Comparison of ENCODE assay signal across 1 cellular context in genomic region chr5:96336351-96336985, GRCh38.
TF ChIP-seq lines count a peak whose summit lies in the region.

No MANE protein-coding gene starts in this region.

TF ChIP-seq in HepG2, 621 proteins besides CTCF, POLR2A, EP300 and RAD21 (continued from another document):
- 0 out of 2 replicates have a peak, but pooled peaks have one; percentile 21 for TF ChIP-seq THRA (CRISPR knock-in tag; IDR thresholded peaks at IDR 0.05; ENCODE audit: borderline replicate concordance)
- 0 out of 2 replicates have a peak, but pooled peaks have one; percentile 24 for TF ChIP-seq ZSCAN29 (CRISPR knock-in tag; conservative IDR thresholded peaks at IDR 0.05)
- peak; percentile 40; the same call in 1 of the 2 replicates for TF ChIP-seq SAP130 (CRISPR knock-in tag; IDR thresholded peaks at IDR 0.05; ENCODE audit: low read depth)
- TF ChIP-seq SOX13 (IDR thresholded peaks at IDR 0.05): no peak
- TF ChIP-seq SOX13 (CRISPR knock-in tag; conservative IDR thresholded peaks at IDR 0.05 in 1 of 2, IDR thresholded peaks at IDR 0.05 in 1 of 2): peak in 1 of 2 experiments; percentile 36; a peak in 1 of 4 replicates
- TF ChIP-seq IRF2 (CRISPR knock-in tag; IDR thresholded peaks at IDR 0.05): peak; percentile 54; the same call in 1 of the 2 replicates
- TF ChIP-seq STAG1 (CRISPR knock-in tag; IDR thresholded peaks at IDR 0.05): peak; percentile 96
- peak in 1 of 2 experiments; percentile 58; a peak in 2 of 4 replicates for TF ChIP-seq HMGXB4 (CRISPR knock-in tag; IDR thresholded peaks at IDR 0.05; ENCODE audit: borderline replicate concordance in 1 of 2, low read depth in 1 of 2)
- peak; percentile 57; the same call in 1 of the 2 replicates for TF ChIP-seq RXRB (CRISPR knock-in tag; IDR thresholded peaks at IDR 0.05; ENCODE audit: borderline replicate concordance)
